In the genomic region with DNA sequence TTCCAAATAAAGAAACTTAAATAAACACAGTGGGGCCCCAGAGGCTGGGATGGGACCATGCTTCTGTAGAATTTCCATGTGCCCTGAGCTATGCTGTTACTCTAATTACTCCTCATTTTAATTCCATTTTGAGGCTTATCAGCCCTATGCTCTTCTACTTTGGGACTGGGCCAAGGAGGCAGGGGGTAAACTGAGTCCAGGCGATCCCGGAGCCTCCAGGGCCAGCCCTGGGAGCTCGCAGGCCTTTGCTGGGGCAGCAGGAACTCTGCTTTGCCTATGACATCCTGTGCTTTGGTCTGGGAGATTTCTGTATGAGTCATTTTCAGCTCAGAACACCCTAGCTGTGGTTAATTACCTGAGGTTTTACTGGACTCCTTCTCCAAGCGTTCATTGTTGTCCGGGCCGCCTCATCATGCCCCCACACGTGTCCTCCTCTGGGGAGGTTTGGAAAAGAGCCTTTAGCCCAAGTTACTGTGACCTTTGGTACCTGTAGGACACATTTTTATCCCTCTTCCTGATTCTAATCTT, we compare ENCODE assay signal across 8 cellular contexts.
A peak's percentile ranks its signal among the peaks of the same experiment; 100 is the strongest.
DNase-seq lines count a peak whose midpoint lies in the region; ATAC-seq and TF ChIP-seq lines count a peak whose summit lies in the region.

No MANE protein-coding gene starts in this region.

- H3K4me3 Mint-ChIP-seq in nephron (no peak overlapping the region), GM23338 (no peak overlapping the region)

- H3K4me1 Mint-ChIP-seq in nephron (peaks cover 20% of the 10 kb centered on the region), GM23338 (peaks cover 24% of the 10 kb centered on the region)

- ATAC-seq in GM18868 (IDR thresholded peaks at IDR 0.05; ENCODE audit: unreplicated experiment), result peak; percentile 72
- peak; percentile 82 for ATAC-seq in HG02678 (IDR thresholded peaks at IDR 0.05; ENCODE audit: unreplicated experiment)
- no peak for ATAC-seq in GM23338

- H3K9me2 ChIP-seq in GM23338 (ENCODE audit: insufficient read depth), result no peaks in the 10 kb centered on the region
- no peaks in the 10 kb centered on the region for H3K9me2 ChIP-seq in OCI-LY7 (ENCODE audit: insufficient read depth, low read length)

- DNase-seq in SK-MEL-5 (ENCODE audit: low read depth, low spot score) (peak; percentile 20), GM23338 (ENCODE audit: low spot score) (no peak), germinal center (ENCODE audit: low spot score) (no peak), OCI-LY7 (ENCODE audit: low spot score) (no peak), SHP77 (lab: John Stamatoyannopoulos, UW) (no peak)

- H3K4me1 ChIP-seq in GM23338 (ENCODE audit: insufficient read depth) (peaks cover 14% of the 10 kb centered on the region), OCI-LY7 (ENCODE audit: insufficient read depth, low read length, poor library complexity, severe bottlenecking) (no peaks in the 10 kb centered on the region)

- H3F3A ChIP-seq in GM23338 (replicated peaks; ENCODE audit: low read depth), result no peaks in the 10 kb centered on the region

- CTCF ChIA-PET in OCI-LY7 (lab: Charles Lee; ENCODE audit: unreplicated experiment), result no interaction called here

- TF ChIP-seq CTCF in nephron (IDR thresholded peaks at IDR 0.05; ENCODE audit: unreplicated experiment in 3 of 3) (no peak), GM23338 (conservative IDR thresholded peaks at IDR 0.05; ENCODE audit: low read depth in 2 of 2) (no peak), OCI-LY7 (conservative IDR thresholded peaks at IDR 0.05; ENCODE audit: low read length) (no peak)

- H3K79me2 ChIP-seq in GM23338 (replicated peaks; ENCODE audit: insufficient read depth) (no peaks in the 10 kb centered on the region), OCI-LY7 (ENCODE audit: insufficient read depth, low read depth, low read length) (no peaks in the 10 kb centered on the region)

- H3K27ac Mint-ChIP-seq in nephron, result peak overlapping the region in 2 of 3 experiments; percentile 2 to 45
- no peak overlapping the region for H3K27ac Mint-ChIP-seq in GM23338

- H3K4me2 ChIP-seq in GM23338, result no peak overlapping the region
- no peak overlapping the region for H3K4me2 ChIP-seq in OCI-LY7 (ENCODE audit: low read length)

- POLR2A ChIA-PET in OCI-LY7 (lab: Charles Lee), result no interaction called here

- H3K36me3 Mint-ChIP-seq in nephron (ENCODE audit: low read depth), result no peaks in the 10 kb centered on the region
- no peaks in the 10 kb centered on the region for H3K36me3 Mint-ChIP-seq in GM23338 (ENCODE audit: low read depth)

- H3K27ac ChIP-seq in GM23338 (ENCODE audit: low read depth) (no peak overlapping the region), OCI-LY7 (ENCODE audit: low read depth, low read length, poor library complexity, severe bottlenecking) (no peak overlapping the region)

- H2AFZ ChIP-seq in GM23338, result no peak overlapping the region; the same call in 1 of the 2 replicates
- H2AFZ ChIP-seq in OCI-LY7 (ENCODE audit: low read length), result no peak overlapping the region

- in situ Hi-C loops in SK-MEL-5 (cut with HindIII; ENCODE audit: low pct_unique_long_range_greater_than_20kb, low sequenced_read_pairs), result no loop called here

- H3K4me3 ChIP-seq in GM23338, result no peak overlapping the region
- H3K4me3 ChIP-seq in OCI-LY7 (ENCODE audit: low read depth, low read length, poor library complexity, severe bottlenecking), result no peak overlapping the region

- H3K9me3 Mint-ChIP-seq in nephron, result no peaks in the 10 kb centered on the region
- no peaks in the 10 kb centered on the region for H3K9me3 Mint-ChIP-seq in GM23338

- intact Hi-C loops in OCI-LY7 (cut with micrococcal nuclease; ENCODE audit: unreplicated experiment), result no loop called here

- H4K20me1 ChIP-seq in GM23338 (replicated peaks; ENCODE audit: insufficient read depth) (no peaks in the 10 kb centered on the region), OCI-LY7 (ENCODE audit: insufficient read depth, low read length) (no peaks in the 10 kb centered on the region)

- H3K27me3 ChIP-seq in GM23338 (ENCODE audit: insufficient read depth), result no peaks in the 10 kb centered on the region

- H3K36me3 ChIP-seq in GM23338 (ENCODE audit: insufficient read depth) (no peaks in the 10 kb centered on the region), OCI-LY7 (ENCODE audit: insufficient read depth, low read length) (no peaks in the 10 kb centered on the region)

- no peaks in the 10 kb centered on the region for H3K9me3 ChIP-seq in OCI-LY7 (ENCODE audit: low read length)

- BruUV-seq in OCI-LY7 (replicated peaks; lab: Mats Ljungman, UMichigan), result no TSS peak

- peaks cover 33% of the 10 kb centered on the region for H3K27me3 Mint-ChIP-seq in nephron (ENCODE audit: low read depth)
- peaks cover 2% of the 10 kb centered on the region for H3K27me3 Mint-ChIP-seq in GM23338 (ENCODE audit: insufficient read depth, low read depth, poor library complexity)

TF ChIP-seq in GM23338, 12 proteins besides CTCF, POLR2A, EP300 and RAD21 (continues in another document):
- no peak for TF ChIP-seq ZNF114 (CRISPR knock-in tag; IDR thresholded peaks at IDR 0.05)
- TF ChIP-seq, protein P1, sequence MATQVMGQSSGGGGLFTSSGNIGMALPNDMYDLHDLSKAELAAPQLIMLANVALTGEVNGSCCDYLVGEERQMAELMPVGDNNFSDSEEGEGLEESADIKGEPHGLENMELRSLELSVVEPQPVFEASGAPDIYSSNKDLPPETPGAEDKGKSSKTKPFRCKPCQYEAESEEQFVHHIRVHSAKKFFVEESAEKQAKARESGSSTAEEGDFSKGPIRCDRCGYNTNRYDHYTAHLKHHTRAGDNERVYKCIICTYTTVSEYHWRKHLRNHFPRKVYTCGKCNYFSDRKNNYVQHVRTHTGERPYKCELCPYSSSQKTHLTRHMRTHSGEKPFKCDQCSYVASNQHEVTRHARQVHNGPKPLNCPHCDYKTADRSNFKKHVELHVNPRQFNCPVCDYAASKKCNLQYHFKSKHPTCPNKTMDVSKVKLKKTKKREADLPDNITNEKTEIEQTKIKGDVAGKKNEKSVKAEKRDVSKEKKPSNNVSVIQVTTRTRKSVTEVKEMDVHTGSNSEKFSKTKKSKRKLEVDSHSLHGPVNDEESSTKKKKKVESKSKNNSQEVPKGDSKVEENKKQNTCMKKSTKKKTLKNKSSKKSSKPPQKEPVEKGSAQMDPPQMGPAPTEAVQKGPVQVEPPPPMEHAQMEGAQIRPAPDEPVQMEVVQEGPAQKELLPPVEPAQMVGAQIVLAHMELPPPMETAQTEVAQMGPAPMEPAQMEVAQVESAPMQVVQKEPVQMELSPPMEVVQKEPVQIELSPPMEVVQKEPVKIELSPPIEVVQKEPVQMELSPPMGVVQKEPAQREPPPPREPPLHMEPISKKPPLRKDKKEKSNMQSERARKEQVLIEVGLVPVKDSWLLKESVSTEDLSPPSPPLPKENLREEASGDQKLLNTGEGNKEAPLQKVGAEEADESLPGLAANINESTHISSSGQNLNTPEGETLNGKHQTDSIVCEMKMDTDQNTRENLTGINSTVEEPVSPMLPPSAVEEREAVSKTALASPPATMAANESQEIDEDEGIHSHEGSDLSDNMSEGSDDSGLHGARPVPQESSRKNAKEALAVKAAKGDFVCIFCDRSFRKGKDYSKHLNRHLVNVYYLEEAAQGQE (IDR thresholded peaks at IDR 0.05; ENCODE audit: unreplicated experiment), result no peak
- TF ChIP-seq CREB1 (CRISPR knock-in tag; IDR thresholded peaks at IDR 0.05; ENCODE audit: low read depth), result no peak
- TF ChIP-seq JUNB (IDR thresholded peaks at IDR 0.05; ENCODE audit: unreplicated experiment), result no peak
